ENCODE assay signal across 8 cellular contexts in the genomic region with DNA sequence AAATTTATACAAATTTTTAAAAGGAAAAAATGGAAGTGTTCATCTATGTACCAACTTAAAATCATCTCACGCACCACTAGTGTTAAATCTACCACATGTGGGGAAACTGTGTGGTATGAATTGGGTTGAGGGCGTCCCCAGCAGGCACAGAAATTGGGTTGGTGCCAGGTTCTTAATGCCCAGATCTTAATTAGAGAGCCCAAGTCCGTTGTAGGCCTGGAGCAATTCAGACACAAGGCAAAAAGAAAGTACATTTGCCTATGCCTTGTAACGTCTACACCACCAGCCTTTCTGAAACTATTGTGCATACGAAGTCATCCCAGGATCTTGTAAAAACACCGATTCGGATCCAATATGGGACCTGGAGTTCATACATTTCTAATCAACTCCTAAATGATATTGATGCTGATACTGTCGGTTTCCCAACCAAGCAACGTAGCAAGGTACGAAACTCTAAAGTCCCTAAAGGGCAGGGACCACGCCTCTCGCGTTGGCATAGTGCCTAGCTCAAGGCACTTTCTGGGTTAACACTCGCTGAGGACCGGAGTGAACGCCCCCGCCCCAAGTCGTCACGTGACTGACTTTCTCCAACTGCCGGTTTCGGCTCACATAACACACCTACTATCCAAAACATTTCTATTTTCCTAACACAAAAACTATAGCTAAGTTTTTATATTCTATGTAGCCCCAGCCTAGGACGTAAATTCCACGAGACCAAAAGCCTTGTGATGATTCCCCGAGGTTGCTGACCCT. TPM values are rescaled to one million over a fixed set of nuclear protein-coding genes. Genes with fewer than 3 reads are reported as not detected.
DNase-seq lines count a peak whose midpoint lies in the region; ATAC-seq and TF ChIP-seq lines count a peak whose summit lies in the region.

No MANE protein-coding gene starts in this region.

- CTCF ChIA-PET in activated CD4-positive, alpha-beta T cell treated with anti-CD3 and anti-CD28 coated beads for 36 hours (lab: Charles Lee): interaction anchor here (0.9 to 2.7 kb wide), 4 partner anchors 16 to 345 kb away, joined by 3 to 15 read pairs (median 6); a partner anchor contains a TSS

- peaks cover 27 to 49% of the 10 kb centered on the region in 2 donors for H3K4me1 ChIP-seq in left lung

- no peaks in the 10 kb centered on the region for H3K9me3 Mint-ChIP-seq in activated CD4-positive, alpha-beta T cell treated with anti-CD3 and anti-CD28 coated beads for 36 hours (ENCODE audit: low read depth)

- H3K9me3 ChIP-seq in left lung: no peaks in the 10 kb centered on the region

- H3K4me3 ChIP-seq in left lung: peak overlapping the region; percentile 70 to 99

- peak overlapping the region; percentile 100 for H3K27ac Mint-ChIP-seq in activated CD4-positive, alpha-beta T cell treated with anti-CD3 and anti-CD28 coated beads for 36 hours

- no peaks in the 10 kb centered on the region for H3K27me3 ChIP-seq in left lung

- intact Hi-C loops in activated CD4-positive, alpha-beta T cell treated with anti-CD3 and anti-CD28 coated beads for 36 hours (cut with DNase I, micrococcal nuclease): loop anchor here (2.0 to 5.0 kb wide), 5 partner anchors 57 to 1645 kb away; a partner anchor contains a TSS
- intact Hi-C loops in left lung (cut with DNase I): no loop called here

- peaks cover 56% of the 10 kb centered on the region for H3K4me1 Mint-ChIP-seq in activated CD4-positive, alpha-beta T cell treated with anti-CD3 and anti-CD28 coated beads for 36 hours

- H3K27ac ChIP-seq in cingulate gyrus (ENCODE audit: low read depth, low read length): peak overlapping the region; percentile 99
- H3K27ac ChIP-seq in left lung: peak overlapping the region; percentile 89 to 97

- H3K36me3 ChIP-seq in left lung: peaks cover 0 to 15% of the 10 kb centered on the region in 2 donors

- DNase-seq in NCI-H2107 treated with DMSO at 0.1 percent for 48 hours (lab: John Stamatoyannopoulos, UW; ENCODE audit: unreplicated experiment) (peak; percentile 43), NCI-H2107 (lab: John Stamatoyannopoulos, UW) (no peak), NCI-H226 (peak; percentile 68), left lung (peak; percentile 79 to 84)
- peak; percentile 88 for DNase-seq in activated CD4-positive, alpha-beta T cell treated with anti-CD3 and anti-CD28 coated beads for 36 hours
- DNase-seq in stimulated activated CD4-positive, alpha-beta T cell treated with anti-CD3 and anti-CD28 coated beads, Interleukin-4, amount 100 ng/mL, for 24 hours: peak; percentile 81

- H3K36me3 Mint-ChIP-seq in activated CD4-positive, alpha-beta T cell treated with anti-CD3 and anti-CD28 coated beads for 36 hours (ENCODE audit: low read depth): peaks cover 17% of the 10 kb centered on the region

- POLR2A ChIA-PET in activated CD4-positive, alpha-beta T cell treated with anti-CD3 and anti-CD28 coated beads for 36 hours (lab: Charles Lee): interaction anchor here (1.0 kb wide), 1 partner anchor 234 kb away, joined by 3 read pairs; no protein-coding TSS in a partner anchor

- peak overlapping the region; percentile 98 for H3K4me3 Mint-ChIP-seq in activated CD4-positive, alpha-beta T cell treated with anti-CD3 and anti-CD28 coated beads for 36 hours

- H3K27me3 Mint-ChIP-seq in activated CD4-positive, alpha-beta T cell treated with anti-CD3 and anti-CD28 coated beads for 36 hours: no peaks in the 10 kb centered on the region

- ATAC-seq in HG03060 (IDR thresholded peaks at IDR 0.05; ENCODE audit: low read depth, unreplicated experiment): peak; percentile 16
- ATAC-seq in activated CD4-positive, alpha-beta T cell treated with anti-CD3 and anti-CD28 coated beads for 36 hours: peak; percentile 45
- ATAC-seq in left lung: peak; percentile 70

- TF ChIP-seq CTCF in left lung (IDR thresholded peaks at IDR 0.05): no peak

RNA-seq across cellular contexts. Expression of a gene that starts 0.9 kb away (rescaled TPM):
- 100 to 1,000 TPM; 321 to 367 TPM for total RNA-seq in activated CD4-positive, alpha-beta T cell treated with anti-CD3 and anti-CD28 coated beads for 36 hours
- total RNA-seq in left lung: 100 to 1,000 TPM; 167 to 186 TPM

RNA-seq across cellular contexts. Expression of a gene that starts 48.7 kb away (rescaled TPM):
- total RNA-seq in activated CD4-positive, alpha-beta T cell treated with anti-CD3 and anti-CD28 coated beads for 36 hours: not detected
- total RNA-seq in left lung: not detected

RNA-seq across cellular contexts. Expression of a gene that starts 55.7 kb away (rescaled TPM):
- 1 to 10 TPM; 7.7 to 8.0 TPM for total RNA-seq in activated CD4-positive, alpha-beta T cell treated with anti-CD3 and anti-CD28 coated beads for 36 hours
- 10 to 100 TPM; 11.7 to 12.7 TPM for total RNA-seq in left lung

Comparison
In these comparisons a context has a peak if more than half of its experiments do, and no peak if none do; other contexts are left out.
1. ATAC-seq: peak in every context shown above with its lines; median percentile 70 in left lung; 45 in activated CD4-positive, alpha-beta T cell treated with anti-CD3 and anti-CD28 coated beads for 36 hours; 16 in HG03060.
2. intact Hi-C loops: an anchor here in activated CD4-positive, alpha-beta T cell treated with anti-CD3 and anti-CD28 coated beads for 36 hours (2.0 to 5.0 kb wide); none called in left lung.